Comparison of ENCODE assay signal across 10 cellular contexts in genomic region chr19:19461306-19461670, GRCh38. TPM values are rescaled to one million over a fixed set of nuclear protein-coding genes. Genes with fewer than 3 reads are reported as not detected.
A peak's percentile ranks its signal among the peaks of the same experiment; 100 is the strongest.
DNase-seq lines count a peak whose midpoint lies in the region; ATAC-seq, FAIRE-seq and TF ChIP-seq lines count a peak whose summit lies in the region.
"Had no signal": no experiment of that assay in that cellular context is flagged by ENCODE, and none has a peak within 500 bp of the region (broad histone marks: within the 10 kb centered on the region; RNA-seq: fewer than 3 reads in every experiment).

No MANE protein-coding gene starts in this region.

- H3K79me2 ChIP-seq in K562 (ENCODE audit: control insufficient read depth, insufficient read depth, low read length): peaks cover 99% of the 10 kb centered on the region
- H3K79me2 ChIP-seq in mesendoderm (ENCODE audit: control insufficient read depth, insufficient read depth, low read length): peaks cover 94% of the 10 kb centered on the region

- in situ Hi-C loops in K562 (cut with MboI): no loop called here

- H3K4me3 Mint-ChIP-seq in activated T-cell treated with anti-CD3 and anti-CD28 coated beads, Interleukin-2, amount 50 U/mL, for 24 hours: peak overlapping the region; percentile 85

- H3K36me3 Mint-ChIP-seq in activated T-cell treated with anti-CD3 and anti-CD28 coated beads, Interleukin-2, amount 50 U/mL, for 24 hours (ENCODE audit: low read depth): peaks cover 68% of the 10 kb centered on the region

- CTCF ChIA-PET in K562 (lab: Yijun Ruan, JAX; ENCODE audit: low intra/inter-chr PET ratio): no interaction called here

- H3K27me3 ChIP-seq in K562 (ENCODE audit: control insufficient read depth in 2 of 2, insufficient read depth in 2 of 2, low read length in 2 of 2): no peaks in the 10 kb centered on the region
- no peaks in the 10 kb centered on the region for H3K27me3 ChIP-seq in mesendoderm (ENCODE audit: insufficient read depth, low read length, poor library complexity)
- no peaks in the 10 kb centered on the region for H3K27me3 ChIP-seq in tibial artery

- no peak overlapping the region for H3K18ac ChIP-seq in mesendoderm (ENCODE audit: low read length)

- H2AFZ ChIP-seq in K562 (ENCODE audit: low read depth, low read length): no peak overlapping the region

- H3K56ac ChIP-seq in mesendoderm (ENCODE audit: low read length): peak overlapping the region; percentile 83

- H3K4me1 ChIP-seq in K562 (replicated peaks in 1 of 2; ENCODE audit: control insufficient read depth in 2 of 2, insufficient read depth in 2 of 2, low read length in 2 of 2) (peaks cover 34 to 61% of the 10 kb centered on the region in 2 experiments), mesendoderm (ENCODE audit: control insufficient read depth, low read depth, low read length) (peaks cover 38% of the 10 kb centered on the region), tibial artery (peaks cover 27 to 71% (median 60%) of the 10 kb centered on the region in 4 donors)

- H2BK15ac ChIP-seq in mesendoderm (replicated peaks; ENCODE audit: low read depth): no peak overlapping the region

- H3K27me3 Mint-ChIP-seq in activated T-cell treated with anti-CD3 and anti-CD28 coated beads, Interleukin-2, amount 50 U/mL, for 24 hours: no peaks in the 10 kb centered on the region

- H3K4me2 ChIP-seq in K562 (ENCODE audit: insufficient read depth, low read length) (peak overlapping the region; percentile 28; the same call in 1 of the 2 replicates), mesendoderm (ENCODE audit: low read length) (no peak overlapping the region)

- no peak for TF ChIP-seq RAD21 in K562 (CRISPR knock-in tag; conservative IDR thresholded peaks at IDR 0.05 in 1 of 2, IDR thresholded peaks at IDR 0.05 in 1 of 2)

- no peak overlapping the region for H2BK5ac ChIP-seq in mesendoderm (ENCODE audit: low read length)

- H3K9me1 ChIP-seq in K562 (ENCODE audit: control insufficient read depth, insufficient read depth, low read length): peaks cover 8% of the 10 kb centered on the region

- ATAC-seq in K562 (no peak), GM18867 (IDR thresholded peaks at IDR 0.05; ENCODE audit: unreplicated experiment) (no peak)

- no peak overlapping the region for H2AK5ac ChIP-seq in mesendoderm (ENCODE audit: low read length)

- TF ChIP-seq CTCF in K562 (IDR thresholded peaks at IDR 0.05 in 2 of 3, conservative IDR thresholded peaks at IDR 0.05 in 1 of 3; ENCODE audit: insufficient read depth in 2 of 3, low read depth in 1 of 3, low read length in 3 of 3) (no peak), tibial artery (IDR thresholded peaks at IDR 0.05) (no peak)

- H3K9me3 ChIP-seq in K562 (replicated peaks; ENCODE audit: control insufficient read depth, insufficient read depth, low read depth, low read length) (peaks cover 3% of the 10 kb centered on the region; the same call in 1 of the 2 replicates), tibial artery (no peaks in the 10 kb centered on the region)

- no peak overlapping the region for H4K5ac ChIP-seq in mesendoderm (ENCODE audit: low read length)

- peaks cover 41% of the 10 kb centered on the region for H4K20me1 ChIP-seq in K562 (replicated peaks; ENCODE audit: control insufficient read depth, insufficient read depth, low read length)

- H3K79me1 ChIP-seq in mesendoderm (ENCODE audit: low read length): peaks cover 57% of the 10 kb centered on the region

- TF ChIP-seq EP300 in K562 (IDR thresholded peaks at IDR 0.05; ENCODE audit: low read length): no peak

- no peaks in the 10 kb centered on the region for H3K9me3 Mint-ChIP-seq in activated T-cell treated with anti-CD3 and anti-CD28 coated beads, Interleukin-2, amount 50 U/mL, for 24 hours

- intact Hi-C loops in K562 (cut with micrococcal nuclease) (no loop called here), tibial artery (cut with DNase I; ENCODE audit: low total_unique reads) (loop anchor here (10.0 kb wide), 1 partner anchor 56 kb away; the partner anchor contains the start of gene GATAD2A)

- H3K9ac ChIP-seq in K562 (ENCODE audit: insufficient read depth in 1 of 2, low read depth in 2 of 2, low read length in 2 of 2) (peak overlapping the region; percentile 20 to 88; a peak in 3 of 4 replicates), mesendoderm (ENCODE audit: low read length) (peak overlapping the region; percentile 59)

- peaks cover 74% of the 10 kb centered on the region for H3K36me3 ChIP-seq in K562 (ENCODE audit: control insufficient read depth, insufficient read depth, low read length)
- H3K36me3 ChIP-seq in mesendoderm (ENCODE audit: control insufficient read depth, insufficient read depth, low read length): peaks cover 4% of the 10 kb centered on the region
- peaks cover 6 to 18% (median 18%) of the 10 kb centered on the region in 3 donors for H3K36me3 ChIP-seq in tibial artery

- H3K27ac Mint-ChIP-seq in activated T-cell treated with anti-CD3 and anti-CD28 coated beads, Interleukin-2, amount 50 U/mL, for 24 hours: peak overlapping the region; percentile 99

- FAIRE-seq in K562 (lab: Jason Lieb, UNC): peak; percentile 40

- TF ChIP-seq POLR2A in K562 (conservative IDR thresholded peaks at IDR 0.05): no peak

- POLR2A ChIA-PET in K562 (lab: Yijun Ruan, JAX): interaction anchor here (0.5 kb wide), 1 partner anchor 32 kb away, joined by 3 read pairs; no protein-coding TSS in a partner anchor

- H3K27ac ChIP-seq in K562 (ENCODE audit: extremely low read depth, low read depth, low read length) (peak overlapping the region; percentile 37; the same call in 2 of the 3 replicates), mesendoderm (ENCODE audit: low read depth, low read length) (peak overlapping the region; percentile 62), tibial artery (peak overlapping the region; percentile 74 to 80)

- no peak overlapping the region for H3K4ac ChIP-seq in mesendoderm (ENCODE audit: low read depth, low read length)

- H3K4me3 ChIP-seq in K562 (no peak overlapping the region), mesendoderm (ENCODE audit: low read length) (no peak overlapping the region), tibial artery (peak overlapping the region; percentile 25 to 39)

- peaks cover 92% of the 10 kb centered on the region for H3K4me1 Mint-ChIP-seq in activated T-cell treated with anti-CD3 and anti-CD28 coated beads, Interleukin-2, amount 50 U/mL, for 24 hours (ENCODE audit: low read depth)

- BruUV-seq in K562 (replicated peaks; lab: Mats Ljungman, UMichigan): no TSS peak

- no peak overlapping the region for H2BK120ac ChIP-seq in mesendoderm (ENCODE audit: low read depth, low read length)

- H4K8ac ChIP-seq in mesendoderm (ENCODE audit: low read depth, low read length): no peak overlapping the region

- 95% methylated on average over 4 of the region's 4 CpGs for WGBS in K562 (ENCODE audit: insufficient coverage, low coverage, missing lambda C conversion rate)
- WGBS in mesendoderm (ENCODE audit: extremely low coverage, insufficient coverage, low lambda C conversion rate): no CpG with 5 or more reads among the region's 4 CpGs

- H3K23ac ChIP-seq in mesendoderm (ENCODE audit: low read length): no peak overlapping the region

- DNase-seq in activated T-cell treated with anti-CD3 and anti-CD28 coated beads, Interleukin-2, amount 50 U/mL, for 24 hours: no peak
- DNase-seq in activated T-cell treated with anti-CD3 and anti-CD28 coated beads for 4 hours: no peak
- no peak for DNase-seq in K562 (ENCODE audit: extremely low read depth in 1 of 4, low spot score in 3 of 4)
- peak; percentile 41 for DNase-seq in mesendoderm
- no peak for DNase-seq in tibial artery
- DNase-seq in CD1c-positive myeloid dendritic cell (ENCODE audit: extremely low spot score): no peak
- no peak for DNase-seq in stimulated activated CD4-positive, alpha-beta T cell treated with anti-CD3 and anti-CD28 coated beads, Interleukin-4, amount 100 ng/mL, for 4 hours
- DNase-seq: AML-193, NCI-H226 had no signal

RNA-seq across cellular contexts. Expression of gene TSSK6, which starts 54.1 kb away (rescaled TPM):
- 1.3 and 7.5 TPM in 2 replicates for total RNA-seq in K562 (2011; cell fraction: chromatin; rRNA removed; ENCODE audit: low replicate concordance)
- total RNA-seq in K562 (2011; cell fraction: nucleolus; rRNA removed): 14.5 and 15.7 TPM in 2 replicates
- total RNA-seq in K562 (2011; cell fraction: nucleoplasm; rRNA removed): 4.5 TPM in 2 replicates
- total RNA-seq in K562 (2014; rRNA removed) (2.0 and 2.1 TPM in 2 replicates), K562 (2014; rRNA removed; fragmentation: Illumina TruSeq; extraction: Trizol) (0.22 TPM in 1 of 2 replicates, not detected in the other), K562 (2015; rRNA removed; fragmentation: Illumina TruSeq; extraction: Trizol) (0.76 and 0.90 TPM in 2 replicates), K562 (2021) (2.4 and 2.6 TPM in 2 replicates)
- polyA plus RNA-seq in K562 (2011; rRNA removed) (0.93 and 1.8 TPM in 2 replicates), K562 (2014; fragmentation: Illumina TruSeq; extraction: Trizol) (0.21 and 0.39 TPM in 2 replicates), K562 (2014; fragmentation: Nextera tagmentation; extraction: Ambion mirVana) (not detected), K562 (2014; rRNA removed) (2.4 and 3.9 TPM in 2 replicates)
- 2.5 and 7.7 TPM in 2 replicates for polyA plus RNA-seq in K562 (2011; cell fraction: cytosol; rRNA removed)
- 3.6 and 7.5 TPM in 2 replicates for polyA plus RNA-seq in K562 (2011; cell fraction: nucleus; rRNA removed)
- 1.3 and 2.7 TPM in 2 replicates for polyA plus RNA-seq in K562 (2012)
- 0.54 and 0.67 TPM in 2 replicates for polyA minus RNA-seq in K562 (2011; rRNA and poly(A)+ RNA removed)
- 1.4 TPM in 1 of 2 replicates, not detected in the other for polyA minus RNA-seq in K562 (2011; cell fraction: cytosol; rRNA and poly(A)+ RNA removed)
- 7.4 and 9.3 TPM in 2 replicates for polyA minus RNA-seq in K562 (2011; cell fraction: nucleus; rRNA and poly(A)+ RNA removed)
- 0.77 TPM for polyA plus RNA-seq in mesendoderm (2013, experiment 1 of 2)
- 0.67 TPM for polyA plus RNA-seq in mesendoderm (2013, experiment 2 of 2)

RNA-seq across cellular contexts. Expression of gene NDUFA13, which starts 54.7 kb away (rescaled TPM):
- 115 and 283 TPM in 2 replicates for total RNA-seq in K562 (2011; cell fraction: chromatin; rRNA removed; ENCODE audit: low replicate concordance)
- 289 and 359 TPM in 2 replicates for total RNA-seq in K562 (2011; cell fraction: nucleolus; rRNA removed)
- total RNA-seq in K562 (2011; cell fraction: nucleoplasm; rRNA removed): 176 and 255 TPM in 2 replicates
- total RNA-seq in K562 (2014; rRNA removed) (386 and 429 TPM in 2 replicates), K562 (2014; rRNA removed; fragmentation: Illumina TruSeq; extraction: Trizol) (74.8 and 146 TPM in 2 replicates), K562 (2015; rRNA removed; fragmentation: Illumina TruSeq; extraction: Trizol) (397 and 447 TPM in 2 replicates), K562 (2021) (522 and 559 TPM in 2 replicates)
- polyA plus RNA-seq in K562 (2011; rRNA removed) (340 and 343 TPM in 2 replicates), K562 (2014; fragmentation: Illumina TruSeq; extraction: Trizol) (298 and 395 TPM in 2 replicates), K562 (2014; fragmentation: Nextera tagmentation; extraction: Ambion mirVana) (100 to 1,000 TPM; 263 to 440 TPM), K562 (2014; rRNA removed) (596 and 801 TPM in 2 replicates)
- polyA plus RNA-seq in K562 (2011; cell fraction: cytosol; rRNA removed): 881 and 1,009 TPM in 2 replicates
- polyA plus RNA-seq in K562 (2011; cell fraction: nucleus; rRNA removed): 249 and 320 TPM in 2 replicates
- polyA plus RNA-seq in K562 (2012): 401 and 675 TPM in 2 replicates
- polyA minus RNA-seq in K562 (2011; rRNA and poly(A)+ RNA removed): 72.8 and 113 TPM in 2 replicates
- polyA minus RNA-seq in K562 (2011; cell fraction: cytosol; rRNA and poly(A)+ RNA removed): 98.7 and 142 TPM in 2 replicates
- polyA minus RNA-seq in K562 (2011; cell fraction: nucleus; rRNA and poly(A)+ RNA removed): 52.4 and 62.5 TPM in 2 replicates
- polyA plus RNA-seq in mesendoderm (2013, experiment 1 of 2): 203 TPM
- 202 TPM for polyA plus RNA-seq in mesendoderm (2013, experiment 2 of 2)

RNA-seq across cellular contexts. Expression of gene GATAD2A, which starts 55.8 kb away (rescaled TPM):
- total RNA-seq in K562 (2011; cell fraction: chromatin; rRNA removed; ENCODE audit: low replicate concordance): 64.2 and 71.9 TPM in 2 replicates
- 40.3 and 42.0 TPM in 2 replicates for total RNA-seq in K562 (2011; cell fraction: nucleolus; rRNA removed)
- 44.1 and 58.8 TPM in 2 replicates for total RNA-seq in K562 (2011; cell fraction: nucleoplasm; rRNA removed)
- total RNA-seq in K562 (2014; rRNA removed): 114 and 141 TPM in 2 replicates
- 36.3 and 39.2 TPM in 2 replicates for total RNA-seq in K562 (2014; rRNA removed; fragmentation: Illumina TruSeq; extraction: Trizol)
- total RNA-seq in K562 (2015; rRNA removed; fragmentation: Illumina TruSeq; extraction: Trizol): 61.2 and 65.5 TPM in 2 replicates
- 215 and 226 TPM in 2 replicates for total RNA-seq in K562 (2021)
- polyA plus RNA-seq in K562 (2011; rRNA removed): 25.4 and 33.0 TPM in 2 replicates
- 21.1 and 45.0 TPM in 2 replicates for polyA plus RNA-seq in K562 (2011; cell fraction: cytosol; rRNA removed)
- polyA plus RNA-seq in K562 (2011; cell fraction: nucleus; rRNA removed): 23.6 and 33.3 TPM in 2 replicates
- 44.9 and 60.8 TPM in 2 replicates for polyA plus RNA-seq in K562 (2012)
- 44.2 and 80.9 TPM in 2 replicates for polyA plus RNA-seq in K562 (2014; fragmentation: Illumina TruSeq; extraction: Trizol)
- 1 to 10 TPM; 2.4 to 5.1 TPM for polyA plus RNA-seq in K562 (2014; fragmentation: Nextera tagmentation; extraction: Ambion mirVana)
- polyA plus RNA-seq in K562 (2014; rRNA removed): 88.4 and 112 TPM in 2 replicates
- polyA minus RNA-seq in K562 (2011; rRNA and poly(A)+ RNA removed): 33.1 and 40.4 TPM in 2 replicates
- polyA minus RNA-seq in K562 (2011; cell fraction: cytosol; rRNA and poly(A)+ RNA removed): 55.4 and 91.3 TPM in 2 replicates
- polyA minus RNA-seq in K562 (2011; cell fraction: nucleus; rRNA and poly(A)+ RNA removed): 12.5 and 17.4 TPM in 2 replicates
- 125 TPM for polyA plus RNA-seq in mesendoderm (2013, experiment 1 of 2)
- polyA plus RNA-seq in mesendoderm (2013, experiment 2 of 2): 121 TPM

Comparison
In these comparisons a context has a peak if more than half of its experiments do, and no peak if none do; other contexts are left out.
1. H3K4me3 ChIP-seq: peak in tibial artery (2 of 2); none in K562 (single experiment) and mesendoderm (single experiment).
2. Peak in every context shown above with its lines, with median percentiles within 50 percentile points of each other: H3K27ac ChIP-seq.